In the genomic region with DNA sequence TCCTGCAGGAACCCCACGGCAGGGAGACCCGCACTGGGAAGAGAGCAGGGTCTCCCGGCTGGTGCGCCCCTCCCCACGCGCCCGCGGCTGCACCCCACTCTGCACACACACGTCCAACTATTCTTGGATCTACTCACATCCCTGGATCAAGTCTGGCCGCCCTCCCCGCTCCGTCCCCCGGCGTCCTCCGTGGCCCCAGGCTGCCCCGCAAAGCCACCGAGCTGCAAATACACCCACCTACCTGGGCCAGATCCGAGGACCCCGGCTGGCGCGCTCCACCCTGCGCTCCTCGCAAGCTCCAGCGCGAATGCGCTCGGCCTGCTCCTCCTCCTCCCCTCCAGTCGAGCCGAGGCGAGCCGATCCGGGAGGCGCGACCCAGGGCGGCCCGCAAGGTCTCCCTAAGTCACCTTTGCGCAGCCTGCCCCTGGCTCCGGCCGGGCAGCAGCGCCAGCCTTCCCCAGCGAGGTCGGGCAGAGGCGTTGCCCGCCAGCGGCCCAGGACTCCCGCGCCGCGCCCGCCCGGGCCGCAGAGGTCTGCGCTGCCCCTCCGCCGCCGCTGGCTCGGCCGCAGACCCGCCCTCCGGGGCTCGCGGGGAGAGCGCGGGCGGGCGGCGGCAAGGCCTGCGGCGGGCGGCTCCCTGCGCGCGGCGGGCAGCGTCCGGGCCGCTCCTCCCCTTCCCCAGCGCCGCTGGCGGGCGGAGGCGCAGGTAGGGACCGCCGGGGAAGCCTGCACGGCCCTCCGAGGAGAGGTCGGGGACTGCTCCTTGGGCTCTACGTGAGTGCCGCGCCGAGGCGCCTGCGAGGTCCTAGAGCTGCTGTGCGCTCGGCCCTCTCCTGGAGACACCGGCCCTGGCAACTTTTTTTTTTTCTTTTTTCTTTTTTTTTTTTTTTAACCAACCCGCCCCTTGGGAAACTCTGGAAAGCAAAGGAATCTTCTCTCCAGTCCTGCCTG, we compare ENCODE assay signal across 1 cellular context.
TF ChIP-seq lines count a peak whose summit lies in the region.

No MANE protein-coding gene starts in this region.

TF ChIP-seq in GM12878, 131 proteins besides CTCF, POLR2A, EP300 and RAD21:
- TF ChIP-seq BCL3 (IDR thresholded peaks at IDR 0.05; ENCODE audit: borderline replicate concordance, insufficient read depth, low read depth, low read length, poor library complexity, severe bottlenecking) (no peak), ATF7 (IDR thresholded peaks at IDR 0.05; ENCODE audit: low read depth) (no peak), FOXM1 (IDR thresholded peaks at IDR 0.05; ENCODE audit: low read depth, low read length) (no peak)
- TF ChIP-seq, protein P1, sequence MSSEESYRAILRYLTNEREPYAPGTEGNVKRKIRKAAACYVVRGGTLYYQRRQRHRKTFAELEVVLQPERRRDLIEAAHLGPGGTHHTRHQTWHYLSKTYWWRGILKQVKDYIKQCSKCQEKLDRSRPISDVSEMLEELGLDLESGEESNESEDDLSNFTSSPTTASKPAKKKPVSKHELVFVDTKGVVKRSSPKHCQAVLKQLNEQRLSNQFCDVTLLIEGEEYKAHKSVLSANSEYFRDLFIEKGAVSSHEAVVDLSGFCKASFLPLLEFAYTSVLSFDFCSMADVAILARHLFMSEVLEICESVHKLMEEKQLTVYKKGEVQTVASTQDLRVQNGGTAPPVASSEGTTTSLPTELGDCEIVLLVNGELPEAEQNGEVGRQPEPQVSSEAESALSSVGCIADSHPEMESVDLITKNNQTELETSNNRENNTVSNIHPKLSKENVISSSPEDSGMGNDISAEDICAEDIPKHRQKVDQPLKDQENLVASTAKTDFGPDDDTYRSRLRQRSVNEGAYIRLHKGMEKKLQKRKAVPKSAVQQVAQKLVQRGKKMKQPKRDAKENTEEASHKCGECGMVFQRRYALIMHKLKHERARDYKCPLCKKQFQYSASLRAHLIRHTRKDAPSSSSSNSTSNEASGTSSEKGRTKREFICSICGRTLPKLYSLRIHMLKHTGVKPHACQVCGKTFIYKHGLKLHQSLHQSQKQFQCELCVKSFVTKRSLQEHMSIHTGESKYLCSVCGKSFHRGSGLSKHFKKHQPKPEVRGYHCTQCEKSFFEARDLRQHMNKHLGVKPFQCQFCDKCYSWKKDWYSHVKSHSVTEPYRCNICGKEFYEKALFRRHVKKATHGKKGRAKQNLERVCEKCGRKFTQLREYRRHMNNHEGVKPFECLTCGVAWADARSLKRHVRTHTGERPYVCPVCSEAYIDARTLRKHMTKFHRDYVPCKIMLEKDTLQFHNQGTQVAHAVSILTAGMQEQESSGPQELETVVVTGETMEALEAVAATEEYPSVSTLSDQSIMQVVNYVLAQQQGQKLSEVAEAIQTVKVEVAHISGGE (CRISPR knock-in tag; IDR thresholded peaks at IDR 0.05) = no peak
- TF ChIP-seq, protein P2, sequence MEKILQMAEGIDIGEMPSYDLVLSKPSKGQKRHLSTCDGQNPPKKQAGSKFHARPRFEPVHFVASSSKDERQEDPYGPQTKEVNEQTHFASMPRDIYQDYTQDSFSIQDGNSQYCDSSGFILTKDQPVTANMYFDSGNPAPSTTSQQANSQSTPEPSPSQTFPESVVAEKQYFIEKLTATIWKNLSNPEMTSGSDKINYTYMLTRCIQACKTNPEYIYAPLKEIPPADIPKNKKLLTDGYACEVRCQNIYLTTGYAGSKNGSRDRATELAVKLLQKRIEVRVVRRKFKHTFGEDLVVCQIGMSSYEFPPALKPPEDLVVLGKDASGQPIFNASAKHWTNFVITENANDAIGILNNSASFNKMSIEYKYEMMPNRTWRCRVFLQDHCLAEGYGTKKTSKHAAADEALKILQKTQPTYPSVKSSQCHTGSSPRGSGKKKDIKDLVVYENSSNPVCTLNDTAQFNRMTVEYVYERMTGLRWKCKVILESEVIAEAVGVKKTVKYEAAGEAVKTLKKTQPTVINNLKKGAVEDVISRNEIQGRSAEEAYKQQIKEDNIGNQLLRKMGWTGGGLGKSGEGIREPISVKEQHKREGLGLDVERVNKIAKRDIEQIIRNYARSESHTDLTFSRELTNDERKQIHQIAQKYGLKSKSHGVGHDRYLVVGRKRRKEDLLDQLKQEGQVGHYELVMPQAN (conservative IDR thresholded peaks at IDR 0.05) = no peak
